ENCODE assay signal across 20 cellular contexts in the genomic region with DNA sequence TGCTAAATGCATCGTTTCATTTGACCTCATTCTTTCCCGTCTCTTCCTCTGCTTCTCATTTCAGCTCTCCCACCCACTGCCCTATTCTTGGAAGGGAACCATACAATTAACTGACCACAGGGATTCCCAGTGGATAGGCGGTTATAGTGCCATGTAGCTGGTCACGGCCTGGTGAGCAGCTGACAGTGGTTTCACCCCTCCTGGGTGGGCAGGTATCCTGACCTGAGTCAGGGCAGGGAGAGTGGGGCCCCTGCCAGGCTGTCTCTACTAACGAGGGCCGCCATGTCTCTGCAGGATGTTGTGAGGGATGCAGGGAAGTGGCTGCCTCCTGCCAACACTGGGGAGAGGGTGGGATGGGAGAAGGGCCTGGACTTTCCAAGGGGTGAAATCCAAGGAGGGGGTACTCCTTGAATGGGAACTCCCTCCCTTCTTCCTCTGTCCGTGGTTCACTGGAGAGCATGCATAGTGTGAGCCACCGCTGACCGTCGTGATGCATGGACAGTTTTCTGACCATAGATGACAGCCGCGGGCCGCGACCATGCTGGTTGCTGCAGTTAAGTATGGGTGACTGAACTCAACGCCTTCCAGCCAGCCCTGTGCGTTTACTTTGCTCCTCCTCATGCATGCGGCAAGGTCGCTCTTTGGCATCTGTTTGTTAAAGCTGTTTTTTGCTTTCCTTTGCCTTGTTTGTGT.
"Had no signal": no experiment of that assay in that cellular context is flagged by ENCODE, and none has a peak within 500 bp of the region (broad histone marks: within the 10 kb centered on the region; RNA-seq: fewer than 3 reads in every experiment).

No MANE protein-coding gene starts in this region.

- H3K9me3 ChIP-seq: left lung, thyroid gland, upper lobe of right lung had no signal

- DNase-seq: activated CD4-positive, alpha-beta T cell treated with anti-CD3 and anti-CD28 coated beads, Interleukin-2, amount 50 U/mL, for 48 hours; activated CD8-positive, alpha-beta memory T cell treated with anti-CD3 and anti-CD28 coated beads, Interleukin-2, amount 50 U/mL, for 48 hours; activated naive CD4-positive, alpha-beta T cell treated with anti-CD3 and anti-CD28 coated beads for 36 hours; activated naive CD8-positive, alpha-beta T cell treated with anti-CD3 and anti-CD28 coated beads, Interleukin-2, amount 50 U/mL, for 24 hours; activated T-cell treated with anti-CD3 and anti-CD28 coated beads, Interleukin-2, amount 50 U/mL, for 4 hours; foreskin fibroblast; kidney; left lung; naive B cell; occipital lobe; stimulated activated CD4-positive, alpha-beta T cell treated with anti-CD3 and anti-CD28 coated beads, Interleukin-2, amount 100 ng/mL, for 48 hours; stimulated activated CD8-positive, alpha-beta memory T cell treated with anti-CD3 and anti-CD28 coated beads, Interleukin-4, amount 100 ng/mL, for 48 hours; stimulated activated naive CD4-positive, alpha-beta T cell treated with Interleukin-2 at 50 U/mL for 16 hours; T-helper 1 cell; upper lobe of right lung had no signal

- ATAC-seq: activated naive CD8-positive, alpha-beta T cell treated with anti-CD3 and anti-CD28 coated beads, Interleukin-2, amount 50 U/mL, for 24 hours; activated T-cell treated with anti-CD3 and anti-CD28 coated beads, Interleukin-2, amount 50 U/mL, for 4 hours; left lung; sciatic nerve; upper lobe of right lung; WTC11 had no signal

- H3K27ac ChIP-seq: left lung, thyroid gland, upper lobe of right lung had no signal

- H3K4me3 ChIP-seq: left lung, lung, thyroid gland, upper lobe of right lung had no signal

- H3K27ac Mint-ChIP-seq: activated naive CD4-positive, alpha-beta T cell treated with anti-CD3 and anti-CD28 coated beads for 36 hours; WTC11 had no signal

- H3K4me3 Mint-ChIP-seq: activated naive CD4-positive, alpha-beta T cell treated with anti-CD3 and anti-CD28 coated beads for 36 hours; activated naive CD8-positive, alpha-beta T cell treated with anti-CD3 and anti-CD28 coated beads, Interleukin-2, amount 50 U/mL, for 24 hours; activated T-cell treated with anti-CD3 and anti-CD28 coated beads, Interleukin-2, amount 50 U/mL, for 4 hours; naive B cell; neural crest cell; WTC11 had no signal

- H3K27me3 Mint-ChIP-seq: activated naive CD8-positive, alpha-beta T cell treated with anti-CD3 and anti-CD28 coated beads, Interleukin-2, amount 50 U/mL, for 24 hours; naive B cell had no signal

- H3K36me3 ChIP-seq: left lung, thyroid gland, upper lobe of right lung had no signal

- H3K36me3 Mint-ChIP-seq: WTC11 had no signal

- H3K9me3 Mint-ChIP-seq: activated naive CD4-positive, alpha-beta T cell treated with anti-CD3 and anti-CD28 coated beads for 36 hours; activated naive CD8-positive, alpha-beta T cell treated with anti-CD3 and anti-CD28 coated beads, Interleukin-2, amount 50 U/mL, for 24 hours; activated T-cell treated with anti-CD3 and anti-CD28 coated beads, Interleukin-2, amount 50 U/mL, for 4 hours; naive B cell; neural crest cell; WTC11 had no signal

- H3K4me1 ChIP-seq: left lung, thyroid gland, upper lobe of right lung had no signal

- H3K27me3 ChIP-seq: left lung, thyroid gland, upper lobe of right lung had no signal
